ENCODE assay signal across 1 cellular context in genomic region chr7:85025312-85025756, GRCh38.
TF ChIP-seq lines count a peak whose summit lies in the region.

No MANE protein-coding gene starts in this region.

TF ChIP-seq in HEK293, 187 proteins besides CTCF, POLR2A, EP300 and RAD21 (continued from another document):
- TF ChIP-seq TSHZ1 (tag by site-specific recombination; IDR thresholded peaks at IDR 0.05; ENCODE audit: borderline replicate concordance) (no peak), ZBTB7A (tag by site-specific recombination; IDR thresholded peaks at IDR 0.05; ENCODE audit: low read depth) (no peak), ZNF18 (tag by site-specific recombination; IDR thresholded peaks at IDR 0.05) (peak; percentile 32; the same call in 1 of the 2 replicates), ZXDB (tag by site-specific recombination; IDR thresholded peaks at IDR 0.05) (no peak), ZNF366 (tag by site-specific recombination; conservative IDR thresholded peaks at IDR 0.05) (no peak), PRDM6 (tag by site-specific recombination; IDR thresholded peaks at IDR 0.05) (peak; percentile 44), ZNF660 (tag by site-specific recombination; IDR thresholded peaks at IDR 0.05) (no peak), KLF1 (tag by site-specific recombination; IDR thresholded peaks at IDR 0.05) (peak; percentile 55; the same call in 1 of the 2 replicates), ZNF621 (tag by site-specific recombination; IDR thresholded peaks at IDR 0.05) (no peak), ZNF184 (tag by site-specific recombination; IDR thresholded peaks at IDR 0.05) (no peak), YY2 (tag by site-specific recombination; IDR thresholded peaks at IDR 0.05) (no peak), ZFP41 (tag by site-specific recombination; IDR thresholded peaks at IDR 0.05; ENCODE audit: borderline replicate concordance) (no peak), GLIS1 (tag by site-specific recombination; IDR thresholded peaks at IDR 0.05) (no peak), ZNF394 (tag by site-specific recombination; IDR thresholded peaks at IDR 0.05; ENCODE audit: borderline replicate concordance) (no peak), ZNF707 (tag by site-specific recombination; IDR thresholded peaks at IDR 0.05) (no peak)
